23 cellular contexts compared by ENCODE assay signal in genomic region chr20:43564993-43565757, GRCh38. TPM values are rescaled to one million over a fixed set of nuclear protein-coding genes. Genes with fewer than 3 reads are reported as not detected.
DNase-seq lines count a peak whose midpoint lies in the region; ATAC-seq and TF ChIP-seq lines count a peak whose summit lies in the region.
"Had no signal": no experiment of that assay in that cellular context is flagged by ENCODE, and none has a peak within 500 bp of the region (broad histone marks: within the 10 kb centered on the region; RNA-seq: fewer than 3 reads in every experiment).

No MANE protein-coding gene starts in this region.

- H3K27me3 Mint-ChIP-seq in stimulated activated naive B cell treated with anti-CD40 and anti-IgM and Interleukin-4, amounts not matched to agents 10 μg/mL and 1 μg/mL and 100 μg/mL, for 72 hours: no peaks in the 10 kb centered on the region
- H3K27me3 Mint-ChIP-seq: activated T-cell treated with anti-CD3 and anti-CD28 coated beads, Interleukin-2, amount 50 U/mL, for 24 hours; progenitor cell of endocrine pancreas had no signal

- no peaks in the 10 kb centered on the region for H3K4me1 ChIP-seq in GM23248 (ENCODE audit: insufficient read depth)

- WGBS in GM23248 (ENCODE audit: low coverage in 1 of 2, low lambda C conversion rate in 2 of 2, missing lambda C conversion rate in 2 of 2), 2 experiments: 70 to 72% methylated on average over 16 to 18 of the region's 18 CpGs

- H3K27ac ChIP-seq in cingulate gyrus (ENCODE audit: low read depth, low read length): peak overlapping the region; percentile 87
- no peak overlapping the region for H3K27ac ChIP-seq in GM23248
- H3K27ac ChIP-seq in coronary artery: no peak overlapping the region
- H3K27ac ChIP-seq: 22Rv1, upper lobe of left lung had no signal

- no peak overlapping the region for H3K9ac ChIP-seq in GM23248

- no peaks in the 10 kb centered on the region for H3K27me3 ChIP-seq in GM23248 (replicated peaks; ENCODE audit: insufficient read depth)
- H3K27me3 ChIP-seq: upper lobe of left lung had no signal

- no peaks in the 10 kb centered on the region for H3K36me3 ChIP-seq in GM23248 (ENCODE audit: low read depth)
- H3K36me3 ChIP-seq: upper lobe of left lung had no signal

- H3K79me2 ChIP-seq in GM23248 (ENCODE audit: insufficient read depth): no peaks in the 10 kb centered on the region

- no peaks in the 10 kb centered on the region for H3K36me3 Mint-ChIP-seq in stimulated activated naive B cell treated with anti-CD40 and anti-IgM and Interleukin-4, amounts not matched to agents 10 μg/mL and 1 μg/mL and 100 μg/mL, for 72 hours
- H3K36me3 Mint-ChIP-seq: natural killer cell treated with Interleukin-12 subunit alpha and Interleukin-12 subunit beta and Interleukin-15 and Interleukin-18, amount 100 ng/mL, for 72 hours had no signal

- H3K4me2 ChIP-seq in GM23248 (ENCODE audit: unreplicated experiment): no peak overlapping the region

- H2AFZ ChIP-seq in GM23248: no peak overlapping the region

- no peaks in the 10 kb centered on the region for H3K4me1 Mint-ChIP-seq in stimulated activated naive B cell treated with anti-CD40 and anti-IgM and Interleukin-4, amounts not matched to agents 10 μg/mL and 1 μg/mL and 100 μg/mL, for 72 hours

- H4K20me1 ChIP-seq in GM23248 (ENCODE audit: insufficient read depth): no peaks in the 10 kb centered on the region

- no peaks in the 10 kb centered on the region for H3K9me2 ChIP-seq in GM23248 (ENCODE audit: insufficient read depth)

- TF ChIP-seq CTCF in coronary artery (IDR thresholded peaks at IDR 0.05): no peak

- in situ Hi-C loops in GM23248 (cut with MboI): no loop called here

- DNase-seq in NCI-H82 (lab: John Stamatoyannopoulos, UW) (peak; percentile 41), NCI-H82 treated with DMSO at 0.1 percent for 48 hours (lab: John Stamatoyannopoulos, UW; ENCODE audit: unreplicated experiment) (no peak), midbrain (lab: John Stamatoyannopoulos, UW) (peak; percentile 82), superior temporal gyrus (ENCODE audit: extremely low spot score) (peak; percentile 84), GM23248 (no peak), coronary artery (ENCODE audit: low spot score) (no peak)
- no peak for DNase-seq in stimulated activated naive B cell treated with anti-CD40 and anti-IgM and Interleukin-4, amounts not matched to agents 10 μg/mL and 1 μg/mL and 100 μg/mL, for 72 hours
- DNase-seq: activated CD4-positive, alpha-beta T cell treated with anti-CD3 and anti-CD28 coated beads for 1 hour; activated naive CD4-positive, alpha-beta T cell treated with Interleukin-2 at 50 U/mL for 16 hours; activated T-cell treated with anti-CD3 and anti-CD28 coated beads, Interleukin-2, amount 50 U/mL, for 24 hours; COR-L47; DND-41; mesenchymal stem cell; NCI-H1417 treated with DMSO at 0.1 percent for 48 hours; NCI-H2107; RPMI8226; small intestine; stimulated activated naive CD8-positive, alpha-beta T cell treated with anti-CD3 and anti-CD28 coated beads, Interleukin-15, Interleukin-2, amounts not matched to agents 100 U/mL and 50 U/mL, for 24 hours had no signal

- no peaks in the 10 kb centered on the region for H3F3A ChIP-seq in GM23248 (ENCODE audit: insufficient read depth)

- no peak overlapping the region for H3K27ac Mint-ChIP-seq in stimulated activated naive B cell treated with anti-CD40 and anti-IgM and Interleukin-4, amounts not matched to agents 10 μg/mL and 1 μg/mL and 100 μg/mL, for 72 hours
- H3K27ac Mint-ChIP-seq: activated T-cell treated with anti-CD3 and anti-CD28 coated beads, Interleukin-2, amount 50 U/mL, for 24 hours; natural killer cell treated with Interleukin-12 subunit alpha and Interleukin-12 subunit beta and Interleukin-15 and Interleukin-18, amount 100 ng/mL, for 72 hours; progenitor cell of endocrine pancreas had no signal

- H3K4me3 Mint-ChIP-seq in stimulated activated naive B cell treated with anti-CD40 and anti-IgM and Interleukin-4, amounts not matched to agents 10 μg/mL and 1 μg/mL and 100 μg/mL, for 72 hours: no peak overlapping the region
- H3K4me3 Mint-ChIP-seq: activated T-cell treated with anti-CD3 and anti-CD28 coated beads, Interleukin-2, amount 50 U/mL, for 24 hours; natural killer cell treated with Interleukin-12 subunit alpha and Interleukin-12 subunit beta and Interleukin-15 and Interleukin-18, amount 100 ng/mL, for 72 hours had no signal

- ATAC-seq in stimulated activated naive B cell treated with anti-CD40 and anti-IgM and Interleukin-4, amounts not matched to agents 10 μg/mL and 1 μg/mL and 100 μg/mL, for 72 hours (replicated peaks): no peak
- ATAC-seq: stimulated activated naive CD8-positive, alpha-beta T cell treated with anti-CD3 and anti-CD28 coated beads, Interleukin-15, Interleukin-2, amounts not matched to agents 100 U/mL and 50 U/mL, for 24 hours had no signal

- no peaks in the 10 kb centered on the region for H3K9me3 ChIP-seq in GM23248 (ENCODE audit: low read depth)
- H3K9me3 ChIP-seq: upper lobe of left lung had no signal

- H3K4me3 ChIP-seq in GM23248: no peak overlapping the region
- H3K4me3 ChIP-seq in coronary artery: no peak overlapping the region
- H3K4me3 ChIP-seq: upper lobe of left lung had no signal

- no peaks in the 10 kb centered on the region for H3K9me3 Mint-ChIP-seq in stimulated activated naive B cell treated with anti-CD40 and anti-IgM and Interleukin-4, amounts not matched to agents 10 μg/mL and 1 μg/mL and 100 μg/mL, for 72 hours
- H3K9me3 Mint-ChIP-seq: activated T-cell treated with anti-CD3 and anti-CD28 coated beads, Interleukin-2, amount 50 U/mL, for 24 hours; natural killer cell treated with Interleukin-12 subunit alpha and Interleukin-12 subunit beta and Interleukin-15 and Interleukin-18, amount 100 ng/mL, for 72 hours had no signal

RNA-seq across cellular contexts. Expression of gene SGK2, which starts 6.3 kb away (rescaled TPM):
- not detected in 2 replicates for total RNA-seq in GM23248 (2014; rRNA removed; shearing (Covaris generic))
- not detected in 2 replicates for polyA plus RNA-seq in GM23248 (2016; fragmentation: Nextera tagmentation; extraction: Ambion mirVana)

RNA-seq across cellular contexts. Expression of gene IFT52, which starts 25.6 kb away (rescaled TPM):
- total RNA-seq in GM23248 (2014; rRNA removed; shearing (Covaris generic)): 40.2 and 53.9 TPM in 2 replicates
- polyA plus RNA-seq in GM23248 (2016; fragmentation: Nextera tagmentation; extraction: Ambion mirVana): 48.5 and 51.7 TPM in 2 replicates

RNA-seq across cellular contexts. Expression of gene L3MBTL1, which starts 57.7 kb away (rescaled TPM):
- total RNA-seq in GM23248 (2014; rRNA removed; shearing (Covaris generic)): 0.22 and 1.3 TPM in 2 replicates
- 0.29 and 0.35 TPM in 2 replicates for polyA plus RNA-seq in GM23248 (2016; fragmentation: Nextera tagmentation; extraction: Ambion mirVana)

Comparison
In these comparisons a context has a peak if more than half of its experiments do, and no peak if none do; other contexts are left out.
1. DNase-seq: peak in NCI-H82 (single experiment), midbrain (single experiment) and superior temporal gyrus (single experiment); none in NCI-H82 treated with DMSO at 0.1 percent for 48 hours (single experiment), stimulated activated naive B cell treated with anti-CD40 and anti-IgM and Interleukin-4, amounts not matched to agents 10 μg/mL and 1 μg/mL and 100 μg/mL, for 72 hours (single experiment), GM23248 (single experiment) and coronary artery (single experiment).